In genomic region chr6:33418690-33419291, GRCh38 we compare ENCODE assay signal across 1 cellular context.
A peak's percentile ranks its signal among the peaks of the same experiment; 100 is the strongest.
TF ChIP-seq lines count a peak whose summit lies in the region.

No MANE protein-coding gene starts in this region.

TF ChIP-seq in GM23338, 12 proteins besides CTCF, POLR2A, EP300 and RAD21 (continued from another document):
- TF ChIP-seq REST (IDR thresholded peaks at IDR 0.05; ENCODE audit: unreplicated experiment) = no peak
- TF ChIP-seq EZH2 (IDR thresholded peaks at IDR 0.05; ENCODE audit: low read depth, unreplicated experiment) = no peak
- TF ChIP-seq ZNF114 (CRISPR knock-in tag; IDR thresholded peaks at IDR 0.05) = no peak
- TF ChIP-seq JUNB (IDR thresholded peaks at IDR 0.05; ENCODE audit: unreplicated experiment) = no peak
- peak; percentile 52; the same call in 1 of the 2 replicates for TF ChIP-seq CREB1 (CRISPR knock-in tag; IDR thresholded peaks at IDR 0.05; ENCODE audit: low read depth)
- no peak; the same call in 1 of the 2 replicates for TF ChIP-seq POLR2AphosphoS5 (IDR thresholded peaks at IDR 0.05; ENCODE audit: low read depth)
- TF ChIP-seq EZH2phosphoT487 (IDR thresholded peaks at IDR 0.05; ENCODE audit: unreplicated experiment) = no peak
- TF ChIP-seq ETS1 (IDR thresholded peaks at IDR 0.05) = no peak
